Comparison of ENCODE assay signal across 10 cellular contexts in genomic region chr3:71444861-71445259, GRCh38.
DNase-seq lines count a peak whose midpoint lies in the region; ATAC-seq, FAIRE-seq and TF ChIP-seq lines count a peak whose summit lies in the region.
"Had no signal": no experiment of that assay in that cellular context is flagged by ENCODE, and none has a peak within 500 bp of the region (broad histone marks: within the 10 kb centered on the region; RNA-seq: fewer than 3 reads in every experiment).

No MANE protein-coding gene starts in this region.

- H3K4me1 Mint-ChIP-seq in CD4-positive, alpha-beta memory T cell: peaks cover 77 to 100% (median 91%) of the 10 kb centered on the region in 4 donors
- H3K4me1 Mint-ChIP-seq in astrocyte (ENCODE audit: low read depth, unreplicated experiment): peaks cover 57% of the 10 kb centered on the region
- H3K4me1 Mint-ChIP-seq in naive thymus-derived CD8-positive, alpha-beta T cell: peaks cover 47 to 97% (median 97%) of the 10 kb centered on the region in 4 donors

- peak in 1 of 2 donors; percentile 7 for ATAC-seq in naive thymus-derived CD8-positive, alpha-beta T cell
- ATAC-seq in HG03108 (IDR thresholded peaks at IDR 0.05; ENCODE audit: unreplicated experiment) (no peak), GM21528 (IDR thresholded peaks at IDR 0.05; ENCODE audit: low FRiP score, unreplicated experiment) (no peak)

- H4K20me1 ChIP-seq in Loucy (ENCODE audit: insufficient read depth, low read length, poor library complexity, severe bottlenecking) (no peaks in the 10 kb centered on the region), astrocyte (ENCODE audit: insufficient read depth, low read length) (peaks cover 55% of the 10 kb centered on the region)

- H3K9me2 ChIP-seq in Loucy (replicated peaks; ENCODE audit: low read depth, low read length): no peaks in the 10 kb centered on the region

- no peaks in the 10 kb centered on the region for H3K36me3 ChIP-seq in CD4-positive, alpha-beta memory T cell (ENCODE audit: insufficient read depth, low read length)
- H3K36me3 ChIP-seq in Loucy (ENCODE audit: insufficient read depth, low read length) (no peaks in the 10 kb centered on the region), astrocyte (ENCODE audit: insufficient read depth, low read length) (no peaks in the 10 kb centered on the region)

- H3K79me2 ChIP-seq in Loucy (ENCODE audit: insufficient read depth, low read length) (peaks cover 71% of the 10 kb centered on the region), astrocyte (ENCODE audit: insufficient read depth, low read length) (peaks cover 93% of the 10 kb centered on the region)

- peaks cover 0 to 4% (median 0%) of the 10 kb centered on the region in 8 donors for H3K9me3 Mint-ChIP-seq in CD4-positive, alpha-beta memory T cell
- H3K9me3 Mint-ChIP-seq in astrocyte (ENCODE audit: unreplicated experiment): no peaks in the 10 kb centered on the region
- no peaks in the 10 kb centered on the region for H3K9me3 Mint-ChIP-seq in naive thymus-derived CD8-positive, alpha-beta T cell

- POLR2A ChIA-PET in CD4-positive, alpha-beta memory T cell (lab: Charles Lee; ENCODE audit: partially characterized antibody): interaction anchor here (0.6 to 9.9 kb wide), 18 partner anchors 9 to 383 kb away, joined by 3 to 102 read pairs (median 6); no protein-coding TSS in a partner anchor
- POLR2A ChIA-PET in naive thymus-derived CD8-positive, alpha-beta T cell (lab: Charles Lee): interaction anchor here (0.7 to 9.5 kb wide), 17 partner anchors 9 to 1232 kb away, joined by 3 to 164 read pairs (median 6); partner anchors contain the start of gene FOXP1

- intact Hi-C loops in CD4-positive, alpha-beta memory T cell (cut with micrococcal nuclease): loop anchor here (1.0 to 5.0 kb wide), 8 partner anchors 9 to 380 kb away; partner anchors contain the start of gene FOXP1

- no peak for DNase-seq in CD4-positive, alpha-beta memory T cell
- DNase-seq in astrocyte (ENCODE audit: low read depth): no peak
- DNase-seq in naive thymus-derived CD8-positive, alpha-beta T cell: no peak
- no peak for DNase-seq in foreskin fibroblast
- no peak for DNase-seq in DMS53 treated with DMSO at 0.1 percent for 48 hours (lab: John Stamatoyannopoulos, UW; ENCODE audit: unreplicated experiment)
- DNase-seq: NCI-H446 had no signal

- H3K27me3 ChIP-seq in CD4-positive, alpha-beta memory T cell (ENCODE audit: insufficient read depth, low read length): no peaks in the 10 kb centered on the region
- H3K27me3 ChIP-seq in Loucy (ENCODE audit: insufficient read depth, low read length, poor library complexity, severe bottlenecking) (no peaks in the 10 kb centered on the region), astrocyte (ENCODE audit: insufficient read depth, low read length) (no peaks in the 10 kb centered on the region)

- no peaks in the 10 kb centered on the region for H3K27me3 Mint-ChIP-seq in CD4-positive, alpha-beta memory T cell
- H3K27me3 Mint-ChIP-seq in astrocyte (ENCODE audit: low read depth, unreplicated experiment): no peaks in the 10 kb centered on the region
- H3K27me3 Mint-ChIP-seq in naive thymus-derived CD8-positive, alpha-beta T cell: no peaks in the 10 kb centered on the region

- peaks cover 7 to 8% of the 10 kb centered on the region in 2 donors for H3K36me3 Mint-ChIP-seq in CD4-positive, alpha-beta memory T cell
- peaks cover 10% of the 10 kb centered on the region for H3K36me3 Mint-ChIP-seq in astrocyte (ENCODE audit: low read depth, unreplicated experiment)
- H3K36me3 Mint-ChIP-seq in naive thymus-derived CD8-positive, alpha-beta T cell: peaks cover 0 to 2% (median 0%) of the 10 kb centered on the region in 3 donors

- CTCF ChIA-PET in CD4-positive, alpha-beta memory T cell (lab: Charles Lee; ENCODE audit: partially characterized antibody): interaction anchor here (1.1 to 2.4 kb wide), 6 partner anchors 9 to 66 kb away, joined by 3 to 9 read pairs (median 6); no protein-coding TSS in a partner anchor

- H3K4me1 ChIP-seq in CD4-positive, alpha-beta memory T cell (ENCODE audit: insufficient read depth, low read length): peaks cover 100% of the 10 kb centered on the region
- peaks cover 95% of the 10 kb centered on the region for H3K4me1 ChIP-seq in Loucy (ENCODE audit: insufficient read depth, low read length, poor library complexity, severe bottlenecking)
- peaks cover 17% of the 10 kb centered on the region for H3K4me1 ChIP-seq in astrocyte (ENCODE audit: insufficient read depth, low read length)

- peak overlapping the region; percentile 67 for H3K27ac ChIP-seq in CD4-positive, alpha-beta memory T cell (ENCODE audit: low read depth, low read length)
- peak overlapping the region; percentile 18 for H3K27ac ChIP-seq in astrocyte (ENCODE audit: low read depth, low read length)

- FAIRE-seq in astrocyte (lab: Jason Lieb, UNC): no peak
- FAIRE-seq: TTC549 had no signal

- H3K4me3 Mint-ChIP-seq in CD4-positive, alpha-beta memory T cell: peak overlapping the region in 7 of 8 donors; percentile 76 to 92 (median 85)
- no peak overlapping the region for H3K4me3 Mint-ChIP-seq in astrocyte (ENCODE audit: unreplicated experiment)
- peak overlapping the region; percentile 59 to 87 (median 84) for H3K4me3 Mint-ChIP-seq in naive thymus-derived CD8-positive, alpha-beta T cell

- peak overlapping the region; percentile 96 to 100 (median 98) for H3K27ac Mint-ChIP-seq in CD4-positive, alpha-beta memory T cell
- H3K27ac Mint-ChIP-seq in astrocyte (ENCODE audit: unreplicated experiment): no peak overlapping the region
- H3K27ac Mint-ChIP-seq in naive thymus-derived CD8-positive, alpha-beta T cell: peak overlapping the region; percentile 95 to 100 (median 99)

- H3K4me3 ChIP-seq in CD4-positive, alpha-beta memory T cell (ENCODE audit: low read length in 2 of 2): peak overlapping the region; percentile 1 to 37
- peak overlapping the region; percentile 58 for H3K4me3 ChIP-seq in Loucy (ENCODE audit: low read length, poor library complexity, severe bottlenecking)
- H3K4me3 ChIP-seq in astrocyte (ENCODE audit: insufficient read depth, low read depth, low read length): no peak overlapping the region
- no peak overlapping the region for H3K4me3 ChIP-seq in foreskin fibroblast (ENCODE audit: low read depth in 1 of 2, low read length in 2 of 2)

- peaks cover 20% of the 10 kb centered on the region for H3F3A ChIP-seq in Loucy (ENCODE audit: low read depth)

- H3K9ac ChIP-seq in Loucy (ENCODE audit: low read depth, low read length, poor library complexity, severe bottlenecking) (peak overlapping the region; percentile 84), astrocyte (ENCODE audit: low read length) (peak overlapping the region; percentile 14)

- TF ChIP-seq CTCF in Loucy (conservative IDR thresholded peaks at IDR 0.05; ENCODE audit: low read length) (no peak), astrocyte (IDR thresholded peaks at IDR 0.05; ENCODE audit: insufficient read depth, low read depth, low read length) (no peak), foreskin fibroblast (IDR thresholded peaks at IDR 0.05; ENCODE audit: low read depth, low read length) (no peak)

- H2AFZ ChIP-seq in Loucy (ENCODE audit: low read length) (no peak overlapping the region), astrocyte (ENCODE audit: low read depth, low read length) (no peak overlapping the region)

- H3K4me2 ChIP-seq in Loucy (ENCODE audit: low read depth, low read length, poor library complexity, severe bottlenecking) (peak overlapping the region; percentile 78), astrocyte (ENCODE audit: low read length) (peak overlapping the region; percentile 60)

- H3K9me3 ChIP-seq in CD4-positive, alpha-beta memory T cell (ENCODE audit: control insufficient read depth in 1 of 2, low read length in 2 of 2): no peaks in the 10 kb centered on the region
- no peaks in the 10 kb centered on the region for H3K9me3 ChIP-seq in Loucy (ENCODE audit: insufficient read depth, low read depth, low read length)
- H3K9me3 ChIP-seq in astrocyte (ENCODE audit: insufficient read depth, low read depth, low read length): no peaks in the 10 kb centered on the region

Comparison
In these comparisons a context has a peak if more than half of its experiments do, and no peak if none do; other contexts are left out.
1. H3K4me3 ChIP-seq: peak in CD4-positive, alpha-beta memory T cell (2 of 2) and Loucy (single experiment); none in astrocyte (single experiment) and foreskin fibroblast (0 of 2).